11 cellular contexts compared by ENCODE assay signal in the genomic region with DNA sequence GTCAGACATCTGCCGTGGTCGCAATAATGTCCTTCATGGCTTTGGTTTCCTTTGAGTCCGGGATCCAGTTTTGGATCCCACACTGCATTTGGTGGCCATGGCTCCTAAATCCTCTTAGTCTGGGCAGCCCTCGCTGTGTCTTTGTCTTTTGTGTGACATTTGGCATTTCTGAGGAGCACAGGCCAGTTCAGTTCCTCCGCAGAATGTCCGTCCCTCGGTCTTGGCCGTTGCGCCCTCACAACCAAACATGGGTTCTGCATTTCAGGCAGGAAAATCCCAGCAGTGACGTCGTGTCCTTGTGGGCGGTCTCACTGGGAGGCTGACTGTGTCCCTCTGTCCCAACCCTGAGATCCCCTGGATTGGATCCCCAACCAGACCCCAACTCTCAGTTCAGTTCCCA.
DNase-seq lines count a peak whose midpoint lies in the region; ATAC-seq and TF ChIP-seq lines count a peak whose summit lies in the region.
"Had no signal": no experiment of that assay in that cellular context is flagged by ENCODE, and none has a peak within 500 bp of the region (broad histone marks: within the 10 kb centered on the region; RNA-seq: fewer than 3 reads in every experiment).

No MANE protein-coding gene starts in this region.

- H3K9me3 Mint-ChIP-seq in activated CD4-positive, alpha-beta T cell treated with anti-CD3 and anti-CD28 coated beads, Interleukin-2, amount 10 ng/mL, durations not matched to agents 7 days and 5 days = no peaks in the 10 kb centered on the region
- H3K9me3 Mint-ChIP-seq in chondrocyte (ENCODE audit: low read depth) (no peaks in the 10 kb centered on the region), osteocyte (ENCODE audit: unreplicated experiment) (peaks cover 19% of the 10 kb centered on the region)

- intact Hi-C loops in Right ventricle myocardium inferior (cut with DNase I) = no loop called here

- POLR2A ChIA-PET in activated CD4-positive, alpha-beta T cell treated with anti-CD3 and anti-CD28 coated beads, Interleukin-2, amount 10 ng/mL, durations not matched to agents 7 days and 5 days (lab: Charles Lee) = no interaction called here

- peaks cover 3% of the 10 kb centered on the region for H3K4me1 Mint-ChIP-seq in activated CD4-positive, alpha-beta T cell treated with anti-CD3 and anti-CD28 coated beads, Interleukin-2, amount 10 ng/mL, durations not matched to agents 7 days and 5 days
- H3K4me1 Mint-ChIP-seq in chondrocyte (ENCODE audit: low read depth) (no peaks in the 10 kb centered on the region), osteocyte (ENCODE audit: unreplicated experiment) (no peaks in the 10 kb centered on the region)
- H3K4me1 Mint-ChIP-seq: CD4-positive, CD25-positive, alpha-beta regulatory T cell had no signal

- H3K4me3 Mint-ChIP-seq in activated CD4-positive, alpha-beta T cell treated with anti-CD3 and anti-CD28 coated beads, Interleukin-2, amount 10 ng/mL, durations not matched to agents 7 days and 5 days = no peak overlapping the region
- H3K4me3 Mint-ChIP-seq in chondrocyte (ENCODE audit: unreplicated experiment) (no peak overlapping the region), osteocyte (ENCODE audit: unreplicated experiment) (no peak overlapping the region)
- H3K4me3 Mint-ChIP-seq: CD4-positive, CD25-positive, alpha-beta regulatory T cell had no signal

- CTCF ChIA-PET in activated CD4-positive, alpha-beta T cell treated with anti-CD3 and anti-CD28 coated beads, Interleukin-2, amount 10 ng/mL, durations not matched to agents 7 days and 5 days (lab: Charles Lee) = interaction anchor here (0.7 kb wide), 1 partner anchor 1065 kb away, joined by 3 read pairs; no protein-coding TSS in a partner anchor

- no peaks in the 10 kb centered on the region for H3K36me3 Mint-ChIP-seq in activated CD4-positive, alpha-beta T cell treated with anti-CD3 and anti-CD28 coated beads, Interleukin-2, amount 10 ng/mL, durations not matched to agents 7 days and 5 days (ENCODE audit: low read depth)
- no peaks in the 10 kb centered on the region for H3K36me3 Mint-ChIP-seq in chondrocyte (ENCODE audit: low read depth)
- H3K36me3 Mint-ChIP-seq in osteocyte (ENCODE audit: unreplicated experiment) = no peaks in the 10 kb centered on the region
- H3K36me3 Mint-ChIP-seq: CD4-positive, CD25-positive, alpha-beta regulatory T cell had no signal

- TF ChIP-seq CTCF in chondrocyte (IDR thresholded peaks at IDR 0.05) (no peak), osteocyte (IDR thresholded peaks at IDR 0.05) (no peak)

- peak; percentile 3 for DNase-seq in activated CD4-positive, alpha-beta T cell treated with anti-CD3 and anti-CD28 coated beads, Interleukin-2, amount 10 ng/mL, durations not matched to agents 7 days and 5 days
- DNase-seq in activated CD4-positive, alpha-beta T cell treated with anti-CD3 and anti-CD28 coated beads, Interleukin-2, amount 50 U/mL, for 4 hours = no peak
- peak; percentile 50 for DNase-seq in chondrocyte (ENCODE audit: low spot score)
- peak; percentile 53 for DNase-seq in osteocyte (ENCODE audit: extremely low spot score, unreplicated experiment)
- no peak for DNase-seq in NCI-H1436 (lab: John Stamatoyannopoulos, UW)
- DNase-seq in 8988T = no peak
- no peak for DNase-seq in Right ventricle myocardium inferior (ENCODE audit: missing footprints)
- DNase-seq: CD4-positive, CD25-positive, alpha-beta regulatory T cell; DMS53; GF-D8 had no signal

- H3K27ac Mint-ChIP-seq in activated CD4-positive, alpha-beta T cell treated with anti-CD3 and anti-CD28 coated beads, Interleukin-2, amount 10 ng/mL, durations not matched to agents 7 days and 5 days = no peak overlapping the region
- H3K27ac Mint-ChIP-seq in chondrocyte (ENCODE audit: unreplicated experiment) (no peak overlapping the region), osteocyte (ENCODE audit: unreplicated experiment) (no peak overlapping the region)
- H3K27ac Mint-ChIP-seq: CD4-positive, CD25-positive, alpha-beta regulatory T cell had no signal

- no peaks in the 10 kb centered on the region for H3K27me3 Mint-ChIP-seq in activated CD4-positive, alpha-beta T cell treated with anti-CD3 and anti-CD28 coated beads, Interleukin-2, amount 10 ng/mL, durations not matched to agents 7 days and 5 days
- H3K27me3 Mint-ChIP-seq in chondrocyte (ENCODE audit: low read depth) (peaks cover 40% of the 10 kb centered on the region), osteocyte (ENCODE audit: unreplicated experiment) (no peaks in the 10 kb centered on the region)

- ATAC-seq in Right ventricle myocardium inferior = no peak
- ATAC-seq: HCT116 had no signal

Comparison
In these comparisons a context has a peak if more than half of its experiments do, and no peak if none do; other contexts are left out.
1. DNase-seq: peak in activated CD4-positive, alpha-beta T cell treated with anti-CD3 and anti-CD28 coated beads, Interleukin-2, amount 10 ng/mL, durations not matched to agents 7 days and 5 days (single experiment), chondrocyte (single experiment) and osteocyte (single experiment); none in activated CD4-positive, alpha-beta T cell treated with anti-CD3 and anti-CD28 coated beads, Interleukin-2, amount 50 U/mL, for 4 hours (0 of 2), NCI-H1436 (single experiment), 8988T (single experiment) and Right ventricle myocardium inferior (single experiment).